8 cellular contexts compared by ENCODE assay signal in the genomic region with DNA sequence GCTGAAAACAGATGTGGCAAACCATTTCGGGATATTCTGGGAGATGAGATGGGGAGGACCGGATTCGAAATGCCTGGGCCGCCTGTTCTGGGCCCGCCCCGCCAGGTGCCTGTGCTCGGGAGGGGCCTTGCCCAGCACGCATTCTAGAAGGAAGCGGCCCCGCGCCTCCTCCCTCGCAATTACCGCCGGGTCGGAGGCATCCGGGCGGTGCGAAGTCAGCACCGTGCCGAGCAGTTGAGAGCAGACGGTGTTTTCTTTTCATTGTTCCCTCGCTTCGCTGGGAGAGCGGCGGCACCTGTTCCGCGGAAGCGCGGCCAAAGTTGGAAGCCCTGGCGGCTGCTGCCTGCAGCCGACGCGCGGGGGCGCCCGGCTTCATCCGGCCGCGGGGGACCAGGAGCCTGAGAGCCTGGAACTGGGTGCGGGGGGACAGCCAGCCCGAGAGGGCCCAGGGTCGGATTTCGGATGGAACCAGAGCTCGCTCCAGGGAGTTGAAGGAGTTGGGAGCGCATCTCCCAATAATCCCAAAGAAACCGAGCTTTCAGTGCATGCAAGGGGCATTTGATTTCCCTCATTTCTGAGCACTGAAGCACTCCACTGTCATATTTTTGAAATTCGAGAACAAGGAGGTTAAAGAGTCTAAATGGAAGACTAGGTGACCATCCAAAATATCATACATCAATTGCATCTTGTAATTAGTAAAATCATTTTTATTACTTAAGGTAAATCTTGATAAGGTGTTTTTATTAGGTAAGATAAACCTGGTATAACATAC.
DNase-seq lines count a peak whose midpoint lies in the region; ATAC-seq and TF ChIP-seq lines count a peak whose summit lies in the region.

No MANE protein-coding gene starts in this region.

- in situ Hi-C loops in astrocyte of the spinal cord (cut with HindIII; ENCODE audit: low sequenced_read_pairs), result no loop called here

- H3K9ac ChIP-seq in skeletal muscle tissue (ENCODE audit: low read depth in 1 of 3, low read length in 3 of 3), result no peak overlapping the region

- peaks cover 0 to 4% (median 0%) of the 10 kb centered on the region in 3 donors for H3K36me3 ChIP-seq in skeletal muscle tissue (ENCODE audit: control insufficient read depth in 3 of 3, insufficient read depth in 3 of 3, low read length in 3 of 3)

- H3K9me3 ChIP-seq in iPS-18c (ENCODE audit: control insufficient read depth, insufficient read depth, low read length), result no peaks in the 10 kb centered on the region
- H3K9me3 ChIP-seq in skeletal muscle tissue (ENCODE audit: control insufficient read depth in 3 of 3, low read length in 3 of 3), result no peaks in the 10 kb centered on the region

- no peaks in the 10 kb centered on the region for H3K27me3 ChIP-seq in skeletal muscle tissue (ENCODE audit: control insufficient read depth in 3 of 3, insufficient read depth in 3 of 3, low read length in 3 of 3)

- H3K4me1 ChIP-seq in skeletal muscle tissue (ENCODE audit: control insufficient read depth in 3 of 3, insufficient read depth in 3 of 3, low read length in 3 of 3), result peaks cover 10 to 23% (median 22%) of the 10 kb centered on the region in 3 donors

- no peak overlapping the region for H3K27ac ChIP-seq in skeletal muscle tissue (ENCODE audit: low read depth, low read length)

- H3K4me3 ChIP-seq in astrocyte of the spinal cord (ENCODE audit: low read depth, low read length) (peak overlapping the region; percentile 1), iPS-18c (ENCODE audit: insufficient read depth, low read depth, low read length) (peak overlapping the region; percentile 21; the same call in 1 of the 2 replicates), skeletal muscle tissue (ENCODE audit: low read length in 3 of 3) (peak overlapping the region; percentile 39 to 56 (median 55))

- no peak for ATAC-seq in GM21360 (IDR thresholded peaks at IDR 0.05; ENCODE audit: unreplicated experiment)

- peak; percentile 45 for DNase-seq in stimulated activated CD4-positive, alpha-beta T cell treated with anti-CD3 and anti-CD28 coated beads, Interleukin-15, amount 100 ng/mL, for 24 hours
- DNase-seq in stimulated activated CD4-positive, alpha-beta T cell treated with anti-CD3 and anti-CD28 coated beads, Interleukin-12 subunit alpha, Interleukin-12 subunit beta, amount 100 ng/mL, for 4 hours, result no peak
- DNase-seq in NCI-H345 (lab: John Stamatoyannopoulos, UW), result peak; percentile 83
- peak; percentile 18 for DNase-seq in astrocyte of the spinal cord (ENCODE audit: low read depth, low spot score)
- DNase-seq in mesenteric fat pad (ENCODE audit: low spot score), result no peak

- peak; percentile 57 for TF ChIP-seq CTCF in astrocyte of the spinal cord (IDR thresholded peaks at IDR 0.05; ENCODE audit: low read depth, low read length)

Comparison
In these comparisons a context has a peak if more than half of its experiments do, and no peak if none do; other contexts are left out.
1. DNase-seq: peak in stimulated activated CD4-positive, alpha-beta T cell treated with anti-CD3 and anti-CD28 coated beads, Interleukin-15, amount 100 ng/mL, for 24 hours (single experiment), NCI-H345 (single experiment) and astrocyte of the spinal cord (single experiment); none in stimulated activated CD4-positive, alpha-beta T cell treated with anti-CD3 and anti-CD28 coated beads, Interleukin-12 subunit alpha, Interleukin-12 subunit beta, amount 100 ng/mL, for 4 hours (single experiment) and mesenteric fat pad (single experiment).
2. H3K4me3 ChIP-seq: peak in every context shown above with its lines; median percentile 55 in skeletal muscle tissue; 21 in iPS-18c; 1 in astrocyte of the spinal cord.